ENCODE assay signal across 8 cellular contexts in the genomic region with DNA sequence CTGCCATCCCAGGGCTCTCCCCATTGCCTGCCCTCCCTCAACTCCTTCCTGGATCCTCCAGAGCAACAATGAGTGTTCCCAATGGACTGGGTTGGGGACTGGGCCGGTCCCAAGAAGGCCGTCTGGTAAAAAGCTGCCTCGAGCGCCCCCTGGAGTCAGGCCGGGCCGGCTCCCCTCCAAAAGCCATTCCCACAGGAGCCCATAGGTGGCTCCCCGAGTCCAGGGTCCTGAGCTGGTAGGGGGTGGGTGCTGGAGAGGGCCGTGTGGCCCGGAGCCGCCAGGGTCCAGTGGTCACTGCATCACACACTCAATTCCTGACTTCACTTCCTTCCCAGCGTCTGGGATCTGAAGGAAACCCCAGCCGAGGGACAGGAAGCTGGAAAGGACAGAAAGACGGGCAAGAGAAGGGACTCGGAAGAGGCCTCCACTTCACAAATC. TPM values are rescaled to one million over a fixed set of nuclear protein-coding genes. Genes with fewer than 3 reads are reported as not detected.
A peak's percentile ranks its signal among the peaks of the same experiment; 100 is the strongest.
DNase-seq lines count a peak whose midpoint lies in the region; ATAC-seq and TF ChIP-seq lines count a peak whose summit lies in the region.

No MANE protein-coding gene starts in this region.

- peak overlapping the region; percentile 27 for H3K9ac ChIP-seq in mesendoderm (ENCODE audit: low read length)

- no peaks in the 10 kb centered on the region for H3K27me3 Mint-ChIP-seq in activated CD8-positive, alpha-beta T cell treated with anti-CD3 and anti-CD28 coated beads, Interleukin-2, amount 10 ng/mL, durations not matched to agents 7 days and 5 days (ENCODE audit: low read depth)

- CTCF ChIA-PET in activated CD8-positive, alpha-beta T cell treated with anti-CD3 and anti-CD28 coated beads, Interleukin-2, amount 10 ng/mL, durations not matched to agents 7 days and 5 days (lab: Charles Lee): interaction anchor here (0.6 to 6.8 kb wide), 31 partner anchors 11 to 328 kb away, joined by 3 to 91 read pairs (median 6); a partner anchor contains a TSS

- H3K79me2 ChIP-seq in mesendoderm (ENCODE audit: control insufficient read depth, insufficient read depth, low read length): no peaks in the 10 kb centered on the region

- H2AK5ac ChIP-seq in mesendoderm (ENCODE audit: low read length): no peak overlapping the region

- H3K23ac ChIP-seq in mesendoderm (ENCODE audit: low read length): no peak overlapping the region

- H3K4ac ChIP-seq in mesendoderm (ENCODE audit: low read depth, low read length): no peak overlapping the region

- H3K18ac ChIP-seq in mesendoderm (ENCODE audit: low read length): no peak overlapping the region

- H3K56ac ChIP-seq in mesendoderm (ENCODE audit: low read length): peak overlapping the region; percentile 30

- no peak overlapping the region for H2BK5ac ChIP-seq in mesendoderm (ENCODE audit: low read length)

- H3K4me1 ChIP-seq in BE2C (no peaks in the 10 kb centered on the region), mesendoderm (ENCODE audit: control insufficient read depth, low read depth, low read length) (no peaks in the 10 kb centered on the region)
- peaks cover 4% of the 10 kb centered on the region for H3K4me1 ChIP-seq in effector memory CD4-positive, alpha-beta T cell (ENCODE audit: control insufficient read depth, insufficient read depth, low read length, poor library complexity, severe bottlenecking)

- no peaks in the 10 kb centered on the region for H3K36me3 ChIP-seq in BE2C
- H3K36me3 ChIP-seq in effector memory CD4-positive, alpha-beta T cell (ENCODE audit: control insufficient read depth, insufficient read depth, low read length): peaks cover 78% of the 10 kb centered on the region
- no peaks in the 10 kb centered on the region for H3K36me3 ChIP-seq in mesendoderm (ENCODE audit: control insufficient read depth, insufficient read depth, low read length)

- no peak overlapping the region for H3K4me3 ChIP-seq in BE2C (ENCODE audit: low read depth, low read length)
- no peak overlapping the region for H3K4me3 ChIP-seq in effector memory CD4-positive, alpha-beta T cell (ENCODE audit: insufficient read depth, low read depth, low read length, poor library complexity, severe bottlenecking)
- no peak overlapping the region for H3K4me3 ChIP-seq in mesendoderm (ENCODE audit: low read length)

- H3K9me3 Mint-ChIP-seq in activated CD8-positive, alpha-beta T cell treated with anti-CD3 and anti-CD28 coated beads, Interleukin-2, amount 10 ng/mL, durations not matched to agents 7 days and 5 days (ENCODE audit: insufficient read depth): no peaks in the 10 kb centered on the region

- H3K4me3 Mint-ChIP-seq in activated CD8-positive, alpha-beta T cell treated with anti-CD3 and anti-CD28 coated beads, Interleukin-2, amount 10 ng/mL, durations not matched to agents 7 days and 5 days: no peak overlapping the region

- no peak overlapping the region for H3K27ac Mint-ChIP-seq in activated CD8-positive, alpha-beta T cell treated with anti-CD3 and anti-CD28 coated beads, Interleukin-2, amount 10 ng/mL, durations not matched to agents 7 days and 5 days

- POLR2A ChIA-PET in activated CD8-positive, alpha-beta T cell treated with anti-CD3 and anti-CD28 coated beads, Interleukin-2, amount 10 ng/mL, durations not matched to agents 7 days and 5 days (lab: Charles Lee): interaction anchor here (0.8 to 2.7 kb wide), 4 partner anchors 14 to 212 kb away, joined by 3 to 9 read pairs (median 6); no protein-coding TSS in a partner anchor

- no peak overlapping the region for H4K5ac ChIP-seq in mesendoderm (ENCODE audit: low read length)

- no peaks in the 10 kb centered on the region for H3K79me1 ChIP-seq in mesendoderm (ENCODE audit: low read length)

- no peak overlapping the region for H2BK120ac ChIP-seq in mesendoderm (ENCODE audit: low read depth, low read length)

- H2BK15ac ChIP-seq in mesendoderm (replicated peaks; ENCODE audit: low read depth): no peak overlapping the region

- H4K8ac ChIP-seq in mesendoderm (ENCODE audit: low read depth, low read length): no peak overlapping the region

- DNase-seq in BE2C (peak; percentile 76), NCI-H82 treated with DMSO at 0.1 percent for 48 hours (lab: John Stamatoyannopoulos, UW; ENCODE audit: unreplicated experiment) (peak; percentile 53), mesendoderm (peak; percentile 90)
- peak; percentile 74 for DNase-seq in activated CD8-positive, alpha-beta T cell treated with anti-CD3 and anti-CD28 coated beads, Interleukin-2, amount 10 ng/mL, durations not matched to agents 7 days and 5 days
- peak; percentile 47 to 63 (median 51) for DNase-seq in effector memory CD4-positive, alpha-beta T cell
- DNase-seq in stimulated activated CD8-positive, alpha-beta memory T cell treated with anti-CD3 and anti-CD28 coated beads, Interleukin-15, amount 100 ng/mL, for 4 hours (ENCODE audit: low read depth in 2 of 2): peak; percentile 35 to 47

- no peak overlapping the region for H3K4me2 ChIP-seq in mesendoderm (ENCODE audit: low read length)

- H3K9me3 ChIP-seq in BE2C: no peaks in the 10 kb centered on the region
- H3K9me3 ChIP-seq in effector memory CD4-positive, alpha-beta T cell (ENCODE audit: control insufficient read depth, low read length): no peaks in the 10 kb centered on the region

- peak; percentile 85 for TF ChIP-seq CTCF in BE2C (IDR thresholded peaks at IDR 0.05; ENCODE audit: low read depth, low read length)

- H3K36me3 Mint-ChIP-seq in activated CD8-positive, alpha-beta T cell treated with anti-CD3 and anti-CD28 coated beads, Interleukin-2, amount 10 ng/mL, durations not matched to agents 7 days and 5 days (ENCODE audit: low read depth): peaks cover 18% of the 10 kb centered on the region

- H3K27me3 ChIP-seq in BE2C (no peaks in the 10 kb centered on the region), mesendoderm (ENCODE audit: insufficient read depth, low read length, poor library complexity) (no peaks in the 10 kb centered on the region)
- no peaks in the 10 kb centered on the region for H3K27me3 ChIP-seq in effector memory CD4-positive, alpha-beta T cell (replicated peaks; ENCODE audit: control insufficient read depth, insufficient read depth, low read length, poor library complexity, severe bottlenecking)

- peaks cover 4% of the 10 kb centered on the region for H3K4me1 Mint-ChIP-seq in activated CD8-positive, alpha-beta T cell treated with anti-CD3 and anti-CD28 coated beads, Interleukin-2, amount 10 ng/mL, durations not matched to agents 7 days and 5 days (ENCODE audit: low read depth)

- WGBS in mesendoderm (ENCODE audit: extremely low coverage, insufficient coverage, low lambda C conversion rate): no CpG with 5 or more reads among the region's 14 CpGs

- peak; percentile 52 for ATAC-seq in GM21786 (IDR thresholded peaks at IDR 0.05; ENCODE audit: unreplicated experiment)
- ATAC-seq in activated CD8-positive, alpha-beta T cell treated with anti-CD3 and anti-CD28 coated beads, Interleukin-2, amount 10 ng/mL, durations not matched to agents 7 days and 5 days: peak; percentile 93
- no peak for ATAC-seq in GM18870 (IDR thresholded peaks at IDR 0.05; ENCODE audit: unreplicated experiment)

- peak overlapping the region; percentile 25 for H3K27ac ChIP-seq in effector memory CD4-positive, alpha-beta T cell (ENCODE audit: insufficient read depth, low read length, poor library complexity, severe bottlenecking)
- no peak overlapping the region for H3K27ac ChIP-seq in mesendoderm (ENCODE audit: low read depth, low read length)

RNA-seq across cellular contexts. Expression of a gene that starts 10.7 kb away (rescaled TPM):
- polyA plus RNA-seq in BE2C (2012; ENCODE audit: insufficient read depth, insufficient read length, low read depth): 19.6 TPM
- 1 to 10 TPM; 4.2 to 4.3 TPM for total RNA-seq in activated CD8-positive, alpha-beta T cell treated with anti-CD3 and anti-CD28 coated beads, Interleukin-2, amount 10 ng/mL, durations not matched to agents 7 days and 5 days
- polyA plus RNA-seq in mesendoderm (2013, experiment 1 of 2): 12.5 TPM
- polyA plus RNA-seq in mesendoderm (2013, experiment 2 of 2): 11.6 TPM

RNA-seq across cellular contexts. Expression of a gene that starts 43.4 kb away (rescaled TPM):
- 0.29 TPM for polyA plus RNA-seq in BE2C (2012; ENCODE audit: insufficient read depth, insufficient read length, low read depth)
- 1 to 10 TPM; 7.2 to 8.2 TPM for total RNA-seq in activated CD8-positive, alpha-beta T cell treated with anti-CD3 and anti-CD28 coated beads, Interleukin-2, amount 10 ng/mL, durations not matched to agents 7 days and 5 days
- 10.7 TPM for polyA plus RNA-seq in mesendoderm (2013, experiment 1 of 2)
- polyA plus RNA-seq in mesendoderm (2013, experiment 2 of 2): 11.3 TPM

RNA-seq across cellular contexts. Expression of a gene that starts 53.6 kb away (rescaled TPM):
- not detected for polyA plus RNA-seq in BE2C (2012; ENCODE audit: insufficient read depth, insufficient read length, low read depth)
- total RNA-seq in activated CD8-positive, alpha-beta T cell treated with anti-CD3 and anti-CD28 coated beads, Interleukin-2, amount 10 ng/mL, durations not matched to agents 7 days and 5 days: not detected
- polyA plus RNA-seq in mesendoderm (2013, experiment 1 of 2): not detected
- polyA plus RNA-seq in mesendoderm (2013, experiment 2 of 2): not detected
